11 cellular contexts compared by ENCODE assay signal in genomic region chr12:46050805-46051204, GRCh38.
"Had no signal": no experiment of that assay in that cellular context is flagged by ENCODE, and none has a peak within 500 bp of the region (broad histone marks: within the 10 kb centered on the region; RNA-seq: fewer than 3 reads in every experiment).

No MANE protein-coding gene starts in this region.

- DNase-seq: GM23248, GOT3, H7, H9, HCEC 1CT, HFFc6 had no signal

- H3K27ac ChIP-seq: GM23248 had no signal

- H3K4me1 Mint-ChIP-seq: GM23338 had no signal

- H3K9me3 ChIP-seq: HAP-1 had no signal

- H3K4me1 ChIP-seq: HAP-1 had no signal

- FAIRE-seq: H1, H54 had no signal

- H3K9ac ChIP-seq: GM23248 had no signal

- H3K27ac Mint-ChIP-seq: GM23338, HFFc6 had no signal

- H2AFZ ChIP-seq: GM23248, GM23338 had no signal

- H3K36me3 ChIP-seq: HAP-1 had no signal

- H3K4me2 ChIP-seq: GM23338 had no signal

- ATAC-seq: GM23338, HCT116 had no signal

- H3K4me3 Mint-ChIP-seq: GM23338, H9, HFFc6 had no signal

- H3K4me3 ChIP-seq: GM23248, GM23338, HAP-1 had no signal
